ENCODE assay signal across 1 cellular context in the genomic region with DNA sequence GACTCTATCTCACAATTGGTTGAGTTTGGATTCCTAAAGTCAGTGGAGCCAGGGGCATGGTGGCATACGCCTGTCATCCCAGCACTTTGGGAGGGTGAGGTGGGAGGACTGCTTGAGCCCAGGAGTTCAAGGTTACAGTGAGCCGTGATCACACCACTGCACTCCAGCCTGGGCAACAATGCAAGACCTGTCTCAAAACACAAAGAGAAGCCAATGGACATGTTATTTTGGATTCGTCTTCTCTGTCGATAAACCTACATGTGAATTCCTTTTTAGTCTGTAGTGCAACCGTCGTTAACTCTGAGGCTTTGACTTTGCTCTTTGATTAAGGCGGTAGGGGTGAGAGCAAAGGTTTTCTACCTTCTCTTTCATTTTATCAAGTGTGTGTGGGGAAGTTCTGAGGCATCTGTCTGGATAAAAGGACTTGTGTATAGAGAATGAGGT.
TF ChIP-seq lines count a peak whose summit lies in the region.

No MANE protein-coding gene starts in this region.

TF ChIP-seq in HepG2, 621 proteins besides CTCF, POLR2A, EP300 and RAD21 (continued from another document and continues in another):
- TF ChIP-seq SNAPC4 (CRISPR knock-in tag; IDR thresholded peaks at IDR 0.05) (no peak), SOX6 (IDR thresholded peaks at IDR 0.05) (no peak), SOX6 (CRISPR knock-in tag; IDR thresholded peaks at IDR 0.05) (peak; percentile 89), ZFX (CRISPR knock-in tag; IDR thresholded peaks at IDR 0.05; ENCODE audit: low read depth) (no peak), ZSCAN9 (CRISPR knock-in tag; IDR thresholded peaks at IDR 0.05; ENCODE audit: borderline replicate concordance) (no peak), HNF4G (IDR thresholded peaks at IDR 0.05; ENCODE audit: borderline replicate concordance, low read depth, low read length) (peak; percentile 34; the same call in 1 of the 2 replicates), HNF4G (CRISPR knock-in tag; IDR thresholded peaks at IDR 0.05; ENCODE audit: borderline replicate concordance, low read depth) (no peak), PPARG (CRISPR knock-in tag; conservative IDR thresholded peaks at IDR 0.05) (peak; percentile 89), BRD4 (CRISPR knock-in tag; IDR thresholded peaks at IDR 0.05) (0 out of 2 replicates have a peak, but pooled peaks have one; percentile 53), IRF2 (CRISPR knock-in tag; IDR thresholded peaks at IDR 0.05) (0 out of 2 replicates have a peak, but pooled peaks have one; percentile 38), YY1 (IDR thresholded peaks at IDR 0.05; ENCODE audit: insufficient read depth, insufficient replicate concordance, low read depth, low read length) (peak; percentile 17), POGZ (CRISPR knock-in tag; IDR thresholded peaks at IDR 0.05) (peak; percentile 79), ZNF263 (CRISPR knock-in tag; IDR thresholded peaks at IDR 0.05) (peak; percentile 99), ZNF280D (CRISPR knock-in tag; IDR thresholded peaks at IDR 0.05) (peak; percentile 49; the same call in 1 of the 2 replicates), TEAD3 (CRISPR knock-in tag; optimal IDR thresholded peaks at IDR 0.05; ENCODE audit: borderline replicate concordance) (peak; percentile 77), ZMYM4 (CRISPR knock-in tag; IDR thresholded peaks at IDR 0.05) (peak; percentile 77), ELF3 (CRISPR knock-in tag; IDR thresholded peaks at IDR 0.05) (0 out of 2 replicates have a peak, but pooled peaks have one; percentile 42), ZNF224 (CRISPR knock-in tag; IDR thresholded peaks at IDR 0.05) (no peak), SAP130 (CRISPR knock-in tag; IDR thresholded peaks at IDR 0.05; ENCODE audit: low read depth) (peak; percentile 29; the same call in 1 of the 2 replicates), RARA (CRISPR knock-in tag; IDR thresholded peaks at IDR 0.05) (peak; percentile 76), SOX5 (CRISPR knock-in tag; IDR thresholded peaks at IDR 0.05; ENCODE audit: borderline replicate concordance) (peak; percentile 74), FOXO1 (CRISPR knock-in tag; IDR thresholded peaks at IDR 0.05) (peak; percentile 74; the same call in 1 of the 2 replicates), ZMYM2 (CRISPR knock-in tag; IDR thresholded peaks at IDR 0.05) (peak; percentile 75; the same call in 1 of the 2 replicates), ZNF644 (CRISPR knock-in tag; IDR thresholded peaks at IDR 0.05; ENCODE audit: low read depth) (peak; percentile 87), ZNF691 (CRISPR knock-in tag; IDR thresholded peaks at IDR 0.05; ENCODE audit: borderline replicate concordance, low read depth) (peak; percentile 65; the same call in 1 of the 2 replicates), ETV5 (CRISPR knock-in tag; IDR thresholded peaks at IDR 0.05; ENCODE audit: borderline replicate concordance) (peak; percentile 28; the same call in 1 of the 2 replicates), AHDC1 (CRISPR knock-in tag; IDR thresholded peaks at IDR 0.05; ENCODE audit: borderline replicate concordance) (peak; percentile 51; the same call in 1 of the 2 replicates)
- TF ChIP-seq, protein P1, sequence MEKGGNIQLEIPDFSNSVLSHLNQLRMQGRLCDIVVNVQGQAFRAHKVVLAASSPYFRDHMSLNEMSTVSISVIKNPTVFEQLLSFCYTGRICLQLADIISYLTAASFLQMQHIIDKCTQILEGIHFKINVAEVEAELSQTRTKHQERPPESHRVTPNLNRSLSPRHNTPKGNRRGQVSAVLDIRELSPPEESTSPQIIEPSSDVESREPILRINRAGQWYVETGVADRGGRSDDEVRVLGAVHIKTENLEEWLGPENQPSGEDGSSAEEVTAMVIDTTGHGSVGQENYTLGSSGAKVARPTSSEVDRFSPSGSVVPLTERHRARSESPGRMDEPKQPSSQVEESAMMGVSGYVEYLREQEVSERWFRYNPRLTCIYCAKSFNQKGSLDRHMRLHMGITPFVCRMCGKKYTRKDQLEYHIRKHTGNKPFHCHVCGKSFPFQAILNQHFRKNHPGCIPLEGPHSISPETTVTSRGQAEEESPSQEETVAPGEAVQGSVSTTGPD (CRISPR knock-in tag; IDR thresholded peaks at IDR 0.05), result 0 out of 2 replicates have a peak, but pooled peaks have one; percentile 17
- TF ChIP-seq, protein P2, sequence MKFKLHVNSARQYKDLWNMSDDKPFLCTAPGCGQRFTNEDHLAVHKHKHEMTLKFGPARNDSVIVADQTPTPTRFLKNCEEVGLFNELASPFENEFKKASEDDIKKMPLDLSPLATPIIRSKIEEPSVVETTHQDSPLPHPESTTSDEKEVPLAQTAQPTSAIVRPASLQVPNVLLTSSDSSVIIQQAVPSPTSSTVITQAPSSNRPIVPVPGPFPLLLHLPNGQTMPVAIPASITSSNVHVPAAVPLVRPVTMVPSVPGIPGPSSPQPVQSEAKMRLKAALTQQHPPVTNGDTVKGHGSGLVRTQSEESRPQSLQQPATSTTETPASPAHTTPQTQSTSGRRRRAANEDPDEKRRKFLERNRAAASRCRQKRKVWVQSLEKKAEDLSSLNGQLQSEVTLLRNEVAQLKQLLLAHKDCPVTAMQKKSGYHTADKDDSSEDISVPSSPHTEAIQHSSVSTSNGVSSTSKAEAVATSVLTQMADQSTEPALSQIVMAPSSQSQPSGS (CRISPR knock-in tag; IDR thresholded peaks at IDR 0.05), result peak; percentile 14; the same call in 1 of the 2 replicates
- TF ChIP-seq, protein P3, sequence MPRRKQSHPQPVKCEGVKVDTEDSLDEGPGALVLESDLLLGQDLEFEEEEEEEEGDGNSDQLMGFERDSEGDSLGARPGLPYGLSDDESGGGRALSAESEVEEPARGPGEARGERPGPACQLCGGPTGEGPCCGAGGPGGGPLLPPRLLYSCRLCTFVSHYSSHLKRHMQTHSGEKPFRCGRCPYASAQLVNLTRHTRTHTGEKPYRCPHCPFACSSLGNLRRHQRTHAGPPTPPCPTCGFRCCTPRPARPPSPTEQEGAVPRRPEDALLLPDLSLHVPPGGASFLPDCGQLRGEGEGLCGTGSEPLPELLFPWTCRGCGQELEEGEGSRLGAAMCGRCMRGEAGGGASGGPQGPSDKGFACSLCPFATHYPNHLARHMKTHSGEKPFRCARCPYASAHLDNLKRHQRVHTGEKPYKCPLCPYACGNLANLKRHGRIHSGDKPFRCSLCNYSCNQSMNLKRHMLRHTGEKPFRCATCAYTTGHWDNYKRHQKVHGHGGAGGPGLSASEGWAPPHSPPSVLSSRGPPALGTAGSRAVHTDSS (CRISPR knock-in tag; conservative IDR thresholded peaks at IDR 0.05), result 0 out of 2 replicates have a peak, but pooled peaks have one; percentile 16
